ENCODE assay signal across 18 cellular contexts in the genomic region with DNA sequence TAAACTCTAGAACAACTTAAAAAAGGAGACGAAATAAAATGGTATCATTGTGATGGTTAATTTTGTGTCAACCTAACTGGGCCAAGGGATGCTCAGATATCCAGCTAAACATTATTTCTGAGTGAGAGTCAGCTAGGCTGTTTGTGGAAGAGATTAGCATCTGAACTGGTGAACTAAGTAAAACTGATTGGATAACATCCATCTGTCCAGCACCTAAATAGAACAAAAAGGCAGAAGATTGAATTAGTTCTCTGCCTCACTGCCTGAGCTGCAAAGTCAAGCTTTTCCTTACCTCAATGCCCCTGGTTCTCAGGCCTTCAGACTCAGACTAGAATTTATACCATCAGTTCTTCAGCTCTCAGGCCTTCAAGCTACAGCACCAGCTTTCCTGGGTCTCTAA. TPM values are rescaled to one million over a fixed set of nuclear protein-coding genes. Genes with fewer than 3 reads are reported as not detected.
DNase-seq lines count a peak whose midpoint lies in the region; ATAC-seq and TF ChIP-seq lines count a peak whose summit lies in the region.
"Had no signal": no experiment of that assay in that cellular context is flagged by ENCODE, and none has a peak within 500 bp of the region (broad histone marks: within the 10 kb centered on the region; RNA-seq: fewer than 3 reads in every experiment).

No MANE protein-coding gene starts in this region.

- peak overlapping the region; percentile 81 for H3K27ac Mint-ChIP-seq in mesothelial cell of epicardium

- H3K9me3 ChIP-seq in BE2C = no peaks in the 10 kb centered on the region
- H3K9me3 ChIP-seq in WERI-Rb-1 (ENCODE audit: severe bottlenecking) = no peaks in the 10 kb centered on the region
- H3K9me3 ChIP-seq: esophagus muscularis mucosa, left lung, mucosa of descending colon had no signal

- H3K36me3 ChIP-seq in BE2C = no peaks in the 10 kb centered on the region
- no peaks in the 10 kb centered on the region for H3K36me3 ChIP-seq in WERI-Rb-1
- H3K36me3 ChIP-seq: esophagus muscularis mucosa, left lung had no signal

- TF ChIP-seq CTCF in BE2C (IDR thresholded peaks at IDR 0.05; ENCODE audit: low read depth, low read length) (no peak), WERI-Rb-1 (IDR thresholded peaks at IDR 0.05; ENCODE audit: low read depth, low read length) (no peak), mesothelial cell of epicardium (IDR thresholded peaks at IDR 0.05; ENCODE audit: unreplicated experiment) (no peak), GM20000 (IDR thresholded peaks at IDR 0.05; ENCODE audit: extremely low read depth, missing control alignments) (no peak)

- H3K4me1 Mint-ChIP-seq in mesothelial cell of epicardium = peaks cover 42% of the 10 kb centered on the region

- H3K4me3 Mint-ChIP-seq in mesothelial cell of epicardium = no peak overlapping the region

- peak overlapping the region; percentile 55 for H3K27ac ChIP-seq in WERI-Rb-1
- H3K27ac ChIP-seq: esophagus muscularis mucosa, left lung, SK-N-MC had no signal

- no peak for ATAC-seq in HG02571 (IDR thresholded peaks at IDR 0.05; ENCODE audit: unreplicated experiment)
- ATAC-seq in HG02798 (IDR thresholded peaks at IDR 0.05; ENCODE audit: poor library complexity, unreplicated experiment) = no peak
- ATAC-seq: GM12878, left lung, mucosa of descending colon, sciatic nerve had no signal

- H3K36me3 Mint-ChIP-seq in mesothelial cell of epicardium = peaks cover 30% of the 10 kb centered on the region

- H3K9me3 Mint-ChIP-seq in mesothelial cell of epicardium = peaks cover 19% of the 10 kb centered on the region

- H3K27me3 ChIP-seq in BE2C (no peaks in the 10 kb centered on the region), WERI-Rb-1 (ENCODE audit: insufficient read depth, low read depth, severe bottlenecking) (no peaks in the 10 kb centered on the region)
- H3K27me3 ChIP-seq: esophagus muscularis mucosa, left lung had no signal

- DNase-seq in BE2C (peak; percentile 12), EH (ENCODE audit: low read depth) (peak; percentile 44), WERI-Rb-1 (peak; percentile 50), mesothelial cell of epicardium (ENCODE audit: low spot score in 2 of 2, unreplicated experiment in 2 of 2) (no peak), GM20000 (ENCODE audit: low spot score) (no peak), T-helper 9 cell (no peak)
- DNase-seq: activated CD4-positive, alpha-beta T cell treated with anti-CD3 and anti-CD28 coated beads, Interleukin-2, amount 50 U/mL, for 48 hours; Calu3; GF-D8; left lung; mucosa of descending colon; NCI-H1417 treated with DMSO at 0.1 percent for 48 hours had no signal

- H3K4me3 ChIP-seq in BE2C (ENCODE audit: low read depth, low read length) (no peak overlapping the region), WERI-Rb-1 (ENCODE audit: low read depth, low read length) (no peak overlapping the region)
- H3K4me3 ChIP-seq: esophagus muscularis mucosa, GM12878, left lung, mucosa of descending colon, SK-N-MC had no signal

- H3K27me3 Mint-ChIP-seq in mesothelial cell of epicardium (ENCODE audit: low read depth) = no peaks in the 10 kb centered on the region

- H3K4me1 ChIP-seq in BE2C = peaks cover 7% of the 10 kb centered on the region; the same call in 1 of the 2 replicates

RNA-seq across cellular contexts. Expression of gene PPP3R1, which starts 30.0 kb away (rescaled TPM):
- polyA plus RNA-seq in BE2C (2012; ENCODE audit: insufficient read depth, insufficient read length, low read depth) = 27.0 TPM
- 58.2 to 64.6 TPM (median 62.8 TPM) in 3 replicates for total RNA-seq in mesothelial cell of epicardium

Comparison
In these comparisons a context has a peak if more than half of its experiments do, and no peak if none do; other contexts are left out.
1. DNase-seq: peak in BE2C (single experiment), EH (single experiment) and WERI-Rb-1 (single experiment); none in mesothelial cell of epicardium (0 of 2), GM20000 (single experiment) and T-helper 9 cell (single experiment).